2 cellular contexts compared by ENCODE assay signal in the genomic region with DNA sequence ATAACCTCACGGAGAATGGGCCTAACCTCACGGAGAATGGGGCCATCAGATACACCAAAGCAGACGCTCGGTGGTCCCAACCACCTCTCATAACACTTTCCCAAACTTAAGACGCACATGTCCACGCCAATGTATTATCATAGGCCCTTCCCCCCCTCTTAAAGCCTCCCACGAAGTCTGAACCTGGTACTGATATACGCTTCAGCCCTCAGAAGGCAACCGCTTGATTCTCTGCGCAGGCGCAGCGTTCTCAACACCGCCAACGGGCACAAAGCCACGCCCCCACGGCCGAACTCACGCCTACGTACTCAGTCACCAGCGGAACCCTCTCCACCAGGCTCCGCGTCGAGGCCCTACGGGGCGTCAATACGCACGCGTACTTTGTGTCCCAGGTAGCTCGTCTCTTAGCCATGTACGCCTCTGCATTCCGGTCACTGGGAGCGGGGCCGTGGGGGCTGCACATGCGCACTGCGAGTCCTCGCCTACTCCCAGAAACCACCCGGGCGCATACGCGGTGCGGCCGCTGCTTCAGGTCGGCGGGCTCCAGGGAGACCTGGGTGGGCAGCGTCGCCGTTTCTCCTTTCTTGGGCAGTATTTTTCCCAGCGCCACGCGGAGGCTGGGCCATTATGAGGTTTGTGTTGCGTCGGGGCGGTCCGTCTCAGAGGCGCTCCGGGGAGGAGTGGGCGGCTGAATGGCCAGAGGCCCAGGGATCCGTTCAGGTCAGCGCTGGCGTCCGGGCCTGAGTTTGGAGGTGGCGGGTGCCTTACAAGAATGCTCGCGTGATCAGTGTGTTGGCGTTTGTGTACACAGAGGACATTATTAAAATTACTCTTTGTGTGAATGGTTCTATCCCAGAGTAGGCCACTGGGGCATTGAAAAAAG.
TF ChIP-seq lines count a peak whose summit lies in the region.

No MANE protein-coding gene starts in this region.

TF ChIP-seq in IMR-90, 13 proteins besides CTCF, POLR2A, EP300 and RAD21 (continued from another document):
- TF ChIP-seq, protein P1, sequence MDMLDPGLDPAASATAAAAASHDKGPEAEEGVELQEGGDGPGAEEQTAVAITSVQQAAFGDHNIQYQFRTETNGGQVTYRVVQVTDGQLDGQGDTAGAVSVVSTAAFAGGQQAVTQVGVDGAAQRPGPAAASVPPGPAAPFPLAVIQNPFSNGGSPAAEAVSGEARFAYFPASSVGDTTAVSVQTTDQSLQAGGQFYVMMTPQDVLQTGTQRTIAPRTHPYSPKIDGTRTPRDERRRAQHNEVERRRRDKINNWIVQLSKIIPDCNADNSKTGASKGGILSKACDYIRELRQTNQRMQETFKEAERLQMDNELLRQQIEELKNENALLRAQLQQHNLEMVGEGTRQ (IDR thresholded peaks at IDR 0.05; ENCODE audit: low read depth, low read length): no peak

TF ChIP-seq in SK-N-SH treated with all-trans-retinoic acid at 6 μM for 48 hours, 23 proteins besides CTCF, POLR2A, EP300 and RAD21 (continued from another document):
- TF ChIP-seq, protein P2, sequence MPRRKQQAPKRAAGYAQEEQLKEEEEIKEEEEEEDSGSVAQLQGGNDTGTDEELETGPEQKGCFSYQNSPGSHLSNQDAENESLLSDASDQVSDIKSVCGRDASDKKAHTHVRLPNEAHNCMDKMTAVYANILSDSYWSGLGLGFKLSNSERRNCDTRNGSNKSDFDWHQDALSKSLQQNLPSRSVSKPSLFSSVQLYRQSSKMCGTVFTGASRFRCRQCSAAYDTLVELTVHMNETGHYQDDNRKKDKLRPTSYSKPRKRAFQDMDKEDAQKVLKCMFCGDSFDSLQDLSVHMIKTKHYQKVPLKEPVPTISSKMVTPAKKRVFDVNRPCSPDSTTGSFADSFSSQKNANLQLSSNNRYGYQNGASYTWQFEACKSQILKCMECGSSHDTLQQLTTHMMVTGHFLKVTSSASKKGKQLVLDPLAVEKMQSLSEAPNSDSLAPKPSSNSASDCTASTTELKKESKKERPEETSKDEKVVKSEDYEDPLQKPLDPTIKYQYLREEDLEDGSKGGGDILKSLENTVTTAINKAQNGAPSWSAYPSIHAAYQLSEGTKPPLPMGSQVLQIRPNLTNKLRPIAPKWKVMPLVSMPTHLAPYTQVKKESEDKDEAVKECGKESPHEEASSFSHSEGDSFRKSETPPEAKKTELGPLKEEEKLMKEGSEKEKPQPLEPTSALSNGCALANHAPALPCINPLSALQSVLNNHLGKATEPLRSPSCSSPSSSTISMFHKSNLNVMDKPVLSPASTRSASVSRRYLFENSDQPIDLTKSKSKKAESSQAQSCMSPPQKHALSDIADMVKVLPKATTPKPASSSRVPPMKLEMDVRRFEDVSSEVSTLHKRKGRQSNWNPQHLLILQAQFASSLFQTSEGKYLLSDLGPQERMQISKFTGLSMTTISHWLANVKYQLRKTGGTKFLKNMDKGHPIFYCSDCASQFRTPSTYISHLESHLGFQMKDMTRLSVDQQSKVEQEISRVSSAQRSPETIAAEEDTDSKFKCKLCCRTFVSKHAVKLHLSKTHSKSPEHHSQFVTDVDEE (CRISPR knock-in tag; IDR thresholded peaks at IDR 0.05): no peak
- TF ChIP-seq TCF4 (CRISPR knock-in tag; IDR thresholded peaks at IDR 0.05; ENCODE audit: borderline replicate concordance): no peak
- TF ChIP-seq PPARA (CRISPR knock-in tag; IDR thresholded peaks at IDR 0.05; ENCODE audit: borderline replicate concordance): no peak
- no peak for TF ChIP-seq ARNTL (CRISPR knock-in tag; IDR thresholded peaks at IDR 0.05; ENCODE audit: borderline replicate concordance, low read depth)
- no peak for TF ChIP-seq ZFP30 (CRISPR knock-in tag; IDR thresholded peaks at IDR 0.05)
- no peak for TF ChIP-seq ZNF565 (CRISPR knock-in tag; conservative IDR thresholded peaks at IDR 0.05; ENCODE audit: low read depth)
- no peak for TF ChIP-seq RARB (CRISPR knock-in tag; IDR thresholded peaks at IDR 0.05)
- no peak for TF ChIP-seq BACH2 (CRISPR knock-in tag; IDR thresholded peaks at IDR 0.05; ENCODE audit: borderline replicate concordance)
- TF ChIP-seq, protein P3, sequence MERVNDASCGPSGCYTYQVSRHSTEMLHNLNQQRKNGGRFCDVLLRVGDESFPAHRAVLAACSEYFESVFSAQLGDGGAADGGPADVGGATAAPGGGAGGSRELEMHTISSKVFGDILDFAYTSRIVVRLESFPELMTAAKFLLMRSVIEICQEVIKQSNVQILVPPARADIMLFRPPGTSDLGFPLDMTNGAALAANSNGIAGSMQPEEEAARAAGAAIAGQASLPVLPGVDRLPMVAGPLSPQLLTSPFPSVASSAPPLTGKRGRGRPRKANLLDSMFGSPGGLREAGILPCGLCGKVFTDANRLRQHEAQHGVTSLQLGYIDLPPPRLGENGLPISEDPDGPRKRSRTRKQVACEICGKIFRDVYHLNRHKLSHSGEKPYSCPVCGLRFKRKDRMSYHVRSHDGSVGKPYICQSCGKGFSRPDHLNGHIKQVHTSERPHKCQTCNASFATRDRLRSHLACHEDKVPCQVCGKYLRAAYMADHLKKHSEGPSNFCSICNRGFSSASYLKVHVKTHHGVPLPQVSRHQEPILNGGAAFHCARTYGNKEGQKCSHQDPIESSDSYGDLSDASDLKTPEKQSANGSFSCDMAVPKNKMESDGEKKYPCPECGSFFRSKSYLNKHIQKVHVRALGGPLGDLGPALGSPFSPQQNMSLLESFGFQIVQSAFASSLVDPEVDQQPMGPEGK (CRISPR knock-in tag; IDR thresholded peaks at IDR 0.05; ENCODE audit: borderline replicate concordance): no peak
- no peak for TF ChIP-seq GLIS3 (CRISPR knock-in tag; IDR thresholded peaks at IDR 0.05)
- TF ChIP-seq CREB5 (CRISPR knock-in tag; IDR thresholded peaks at IDR 0.05; ENCODE audit: low read depth): no peak
